11 cellular contexts compared by ENCODE assay signal in the genomic region with DNA sequence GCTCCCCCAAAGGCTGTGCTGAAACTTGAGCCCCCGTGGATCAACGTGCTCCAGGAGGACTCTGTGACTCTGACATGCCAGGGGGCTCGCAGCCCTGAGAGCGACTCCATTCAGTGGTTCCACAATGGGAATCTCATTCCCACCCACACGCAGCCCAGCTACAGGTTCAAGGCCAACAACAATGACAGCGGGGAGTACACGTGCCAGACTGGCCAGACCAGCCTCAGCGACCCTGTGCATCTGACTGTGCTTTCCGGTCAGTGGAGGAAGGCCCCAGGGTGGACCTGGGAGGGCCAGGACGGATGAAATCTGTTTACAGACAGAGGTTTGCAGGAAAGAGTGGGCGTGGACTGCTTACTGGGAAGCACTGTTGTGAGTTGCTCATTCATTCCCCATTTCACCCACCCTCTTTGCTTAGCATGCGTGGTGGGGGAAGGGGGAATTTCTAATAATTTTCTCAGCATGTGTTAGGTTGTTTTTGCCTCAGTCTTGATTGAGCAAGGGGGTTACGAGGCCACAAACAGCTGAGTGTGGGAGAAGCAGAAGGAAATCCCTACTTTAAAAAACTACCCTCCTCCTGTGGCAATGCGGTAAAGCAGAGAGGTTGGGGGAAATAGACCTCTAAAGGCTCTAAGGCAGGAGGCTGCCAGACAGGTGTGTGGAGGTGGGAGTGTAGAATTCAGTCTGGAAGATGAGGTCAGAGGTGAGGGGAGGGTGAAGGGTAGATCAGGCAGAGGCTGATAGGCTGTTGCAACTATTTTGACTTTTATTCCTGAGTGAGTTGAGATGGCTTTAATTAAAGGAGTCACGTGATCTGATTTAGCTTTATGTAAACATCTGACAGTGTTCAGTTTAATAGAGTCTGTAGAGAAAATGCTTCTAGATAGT. TPM values are rescaled to one million over a fixed set of nuclear protein-coding genes. Genes with fewer than 3 reads are reported as not detected.
A peak's percentile ranks its signal among the peaks of the same experiment; 100 is the strongest.
DNase-seq lines count a peak whose midpoint lies in the region; ATAC-seq and TF ChIP-seq lines count a peak whose summit lies in the region.
"Had no signal": no experiment of that assay in that cellular context is flagged by ENCODE, and none has a peak within 500 bp of the region (broad histone marks: within the 10 kb centered on the region; RNA-seq: fewer than 3 reads in every experiment).

No MANE protein-coding gene starts in this region.

- intact Hi-C loops in Right ventricle myocardium superior (cut with DNase I) = no loop called here
- intact Hi-C loops in sciatic nerve (cut with DNase I) = no loop called here

- no peak for TF ChIP-seq CTCF in GM13976 (IDR thresholded peaks at IDR 0.05; ENCODE audit: borderline replicate concordance, control extremely low read depth, extremely low read depth, insufficient read depth, missing control alignments)

- ATAC-seq in Right ventricle myocardium superior (ENCODE audit: poor library complexity) (peak; percentile 61), sciatic nerve (peak; percentile 74), HG02571 (IDR thresholded peaks at IDR 0.05; ENCODE audit: unreplicated experiment) (no peak), HG02870 (IDR thresholded peaks at IDR 0.05; ENCODE audit: unreplicated experiment) (no peak)

- in situ Hi-C loops in GM13976 (cut with MboI; ENCODE audit: low sequenced_read_pairs, unreplicated experiment) = no loop called here

- DNase-seq in GM13976 (ENCODE audit: low spot score) (peak; percentile 35), SIG-M5 (lab: John Stamatoyannopoulos, UW) (peak; percentile 56), Right ventricle myocardium superior (peak; percentile 60), sciatic nerve (ENCODE audit: low spot score) (peak; percentile 64), LoVo (ENCODE audit: low spot score) (no peak), activated gamma-delta T cell treated with Interleukin-2 at 50 U/mL for 16 hours (no peak)
- DNase-seq: HCEC 1CT, NCI-H1092 had no signal

RNA-seq across cellular contexts. Expression of a gene that starts 1.3 kb away (rescaled TPM):
- total RNA-seq in Right ventricle myocardium superior = 13.6 TPM
- total RNA-seq in sciatic nerve = 100 TPM
- total RNA-seq: osteocyte had no signal

RNA-seq across cellular contexts. Expression of a gene that starts 17.8 kb away (rescaled TPM):
- total RNA-seq in Right ventricle myocardium superior (1.3 TPM), sciatic nerve (13.4 TPM)
- total RNA-seq: osteocyte had no signal

RNA-seq across cellular contexts. Expression of a gene that starts 43.0 kb away (rescaled TPM):
- total RNA-seq in Right ventricle myocardium superior = 23.0 TPM
- total RNA-seq in sciatic nerve = 48.8 TPM
- total RNA-seq: osteocyte had no signal

Comparison
In these comparisons a context has a peak if more than half of its experiments do, and no peak if none do; other contexts are left out.
1. DNase-seq: peak in GM13976 (single experiment), SIG-M5 (single experiment), Right ventricle myocardium superior (single experiment) and sciatic nerve (single experiment); none in LoVo (single experiment) and activated gamma-delta T cell treated with Interleukin-2 at 50 U/mL for 16 hours (single experiment).
2. ATAC-seq: peak in Right ventricle myocardium superior (single experiment) and sciatic nerve (single experiment); none in HG02571 (single experiment) and HG02870 (single experiment).